Comparison of ENCODE assay signal across 10 cellular contexts in genomic region chr9:130186839-130187522, GRCh38. TPM values are rescaled to one million over a fixed set of nuclear protein-coding genes. Genes with fewer than 3 reads are reported as not detected.
DNase-seq lines count a peak whose midpoint lies in the region; ATAC-seq lines count a peak whose summit lies in the region.
"Had no signal": no experiment of that assay in that cellular context is flagged by ENCODE, and none has a peak within 500 bp of the region (broad histone marks: within the 10 kb centered on the region; RNA-seq: fewer than 3 reads in every experiment).

No MANE protein-coding gene starts in this region.

- no peaks in the 10 kb centered on the region for H3K36me3 Mint-ChIP-seq in activated CD4-positive, alpha-beta T cell treated with anti-CD3 and anti-CD28 coated beads for 36 hours (ENCODE audit: low read depth)
- H3K36me3 Mint-ChIP-seq in naive thymus-derived CD8-positive, alpha-beta T cell = no peaks in the 10 kb centered on the region
- H3K36me3 Mint-ChIP-seq: CD4-positive, CD25-positive, alpha-beta regulatory T cell had no signal

- POLR2A ChIA-PET in activated CD4-positive, alpha-beta T cell treated with anti-CD3 and anti-CD28 coated beads for 36 hours (lab: Charles Lee) = no interaction called here
- POLR2A ChIA-PET in naive thymus-derived CD8-positive, alpha-beta T cell (lab: Charles Lee) = interaction anchor here (0.6 kb wide), 1 partner anchor 25 kb away, joined by 3 read pairs; no protein-coding TSS in a partner anchor

- no peak overlapping the region for H3K4me3 Mint-ChIP-seq in activated CD4-positive, alpha-beta T cell treated with anti-CD3 and anti-CD28 coated beads for 36 hours
- no peak overlapping the region for H3K4me3 Mint-ChIP-seq in naive thymus-derived CD8-positive, alpha-beta T cell
- H3K4me3 Mint-ChIP-seq: activated B cell treated with CpG ODN at 0.5 μM for 24 hours; CD4-positive, CD25-positive, alpha-beta regulatory T cell had no signal

- no peaks in the 10 kb centered on the region for H3K4me1 Mint-ChIP-seq in activated CD4-positive, alpha-beta T cell treated with anti-CD3 and anti-CD28 coated beads for 36 hours
- H3K4me1 Mint-ChIP-seq in naive thymus-derived CD8-positive, alpha-beta T cell = peaks cover 0 to 2% (median 0%) of the 10 kb centered on the region in 4 donors
- H3K4me1 Mint-ChIP-seq: activated B cell treated with CpG ODN at 0.5 μM for 24 hours; CD4-positive, CD25-positive, alpha-beta regulatory T cell had no signal

- no peaks in the 10 kb centered on the region for H3K27me3 Mint-ChIP-seq in activated CD4-positive, alpha-beta T cell treated with anti-CD3 and anti-CD28 coated beads for 36 hours
- no peaks in the 10 kb centered on the region for H3K27me3 Mint-ChIP-seq in naive thymus-derived CD8-positive, alpha-beta T cell
- H3K27me3 Mint-ChIP-seq: CD4-positive, CD25-positive, alpha-beta regulatory T cell had no signal

- ATAC-seq in activated CD4-positive, alpha-beta T cell treated with anti-CD3 and anti-CD28 coated beads for 36 hours = no peak
- ATAC-seq in Right ventricle myocardium superior (ENCODE audit: poor library complexity) (peak; percentile 69), GM18519 (IDR thresholded peaks at IDR 0.05; ENCODE audit: low FRiP score, unreplicated experiment) (no peak), HG03095 (IDR thresholded peaks at IDR 0.05; ENCODE audit: unreplicated experiment) (no peak)
- ATAC-seq in naive thymus-derived CD8-positive, alpha-beta T cell = no peak

- no peaks in the 10 kb centered on the region for H3K9me3 Mint-ChIP-seq in activated CD4-positive, alpha-beta T cell treated with anti-CD3 and anti-CD28 coated beads for 36 hours (ENCODE audit: low read depth)
- no peaks in the 10 kb centered on the region for H3K9me3 Mint-ChIP-seq in naive thymus-derived CD8-positive, alpha-beta T cell
- H3K9me3 Mint-ChIP-seq: activated B cell treated with CpG ODN at 0.5 μM for 24 hours; CD4-positive, CD25-positive, alpha-beta regulatory T cell had no signal

- intact Hi-C loops in activated CD4-positive, alpha-beta T cell treated with anti-CD3 and anti-CD28 coated beads for 36 hours (cut with DNase I, micrococcal nuclease) = no loop called here
- intact Hi-C loops in Right ventricle myocardium superior (cut with DNase I) = no loop called here

- CTCF ChIA-PET in activated CD4-positive, alpha-beta T cell treated with anti-CD3 and anti-CD28 coated beads for 36 hours (lab: Charles Lee) = no interaction called here

- peak; percentile 22 for DNase-seq in activated CD4-positive, alpha-beta T cell treated with anti-CD3 and anti-CD28 coated beads for 36 hours
- no peak for DNase-seq in activated CD4-positive, alpha-beta T cell treated with anti-CD3 and anti-CD28 coated beads for 4 hours
- DNase-seq in SK-N-DZ (ENCODE audit: low spot score) (peak; percentile 37), Right ventricle myocardium superior (no peak)
- peak; percentile 39 for DNase-seq in stimulated activated CD8-positive, alpha-beta memory T cell treated with anti-CD3 and anti-CD28 coated beads, Interleukin-4, amount 100 ng/mL, for 48 hours
- no peak for DNase-seq in naive thymus-derived CD8-positive, alpha-beta T cell
- DNase-seq: activated B cell treated with CpG ODN at 0.5 μM for 24 hours; CD4-positive, CD25-positive, alpha-beta regulatory T cell had no signal

- H3K27ac Mint-ChIP-seq in activated CD4-positive, alpha-beta T cell treated with anti-CD3 and anti-CD28 coated beads for 36 hours = no peak overlapping the region
- H3K27ac Mint-ChIP-seq in naive thymus-derived CD8-positive, alpha-beta T cell = no peak overlapping the region
- H3K27ac Mint-ChIP-seq: activated B cell treated with CpG ODN at 0.5 μM for 24 hours; CD4-positive, CD25-positive, alpha-beta regulatory T cell had no signal

RNA-seq across cellular contexts. Expression of gene NCS1, which starts 14.8 kb away (rescaled TPM):
- 10 to 100 TPM; 24.8 to 25.2 TPM for total RNA-seq in activated CD4-positive, alpha-beta T cell treated with anti-CD3 and anti-CD28 coated beads for 36 hours
- polyA plus RNA-seq in SK-N-DZ (2014; cell fraction: cytosol; rRNA removed) = 76.0 and 86.7 TPM in 2 replicates
- 48.3 and 54.0 TPM in 2 replicates for polyA plus RNA-seq in SK-N-DZ (2014; cell fraction: nucleus; rRNA removed)
- 5.0 TPM for total RNA-seq in Right ventricle myocardium superior
- not detected for total RNA-seq in naive thymus-derived CD8-positive, alpha-beta T cell
- polyA plus RNA-seq in naive thymus-derived CD8-positive, alpha-beta T cell = under 1 TPM in 1 of 3 donors, not detected in 2; 0.30 TPM
- polyA plus RNA-seq: CD4-positive, CD25-positive, alpha-beta regulatory T cell had no signal

Comparison
In these comparisons a context has a peak if more than half of its experiments do, and no peak if none do; other contexts are left out.
1. DNase-seq: peak in activated CD4-positive, alpha-beta T cell treated with anti-CD3 and anti-CD28 coated beads for 36 hours (single experiment), SK-N-DZ (single experiment) and stimulated activated CD8-positive, alpha-beta memory T cell treated with anti-CD3 and anti-CD28 coated beads, Interleukin-4, amount 100 ng/mL, for 48 hours (single experiment); none in activated CD4-positive, alpha-beta T cell treated with anti-CD3 and anti-CD28 coated beads for 4 hours (0 of 2), Right ventricle myocardium superior (single experiment) and naive thymus-derived CD8-positive, alpha-beta T cell (0 of 10).